ENCODE assay signal across 1 cellular context in the genomic region with DNA sequence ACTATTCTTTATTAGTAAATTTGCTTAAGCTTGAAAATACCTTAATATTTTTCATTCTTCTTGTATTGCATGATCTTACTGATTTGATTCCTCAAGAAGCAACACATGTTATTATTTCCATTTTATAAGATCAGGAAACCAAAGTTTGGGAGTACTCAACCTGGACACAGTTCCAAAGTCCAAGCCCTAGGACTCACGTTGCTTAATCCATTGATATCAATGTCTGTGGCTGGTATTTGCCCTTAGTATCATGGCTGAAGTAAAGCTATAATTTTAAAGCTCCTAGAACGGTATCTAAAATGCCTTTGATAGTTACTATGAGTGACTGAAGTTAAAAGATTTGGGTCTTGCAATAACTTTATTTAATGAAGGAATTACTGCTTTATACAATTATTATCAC.
TF ChIP-seq lines count a peak whose summit lies in the region.

No MANE protein-coding gene starts in this region.

TF ChIP-seq in liver, 16 proteins besides CTCF, POLR2A, EP300 and RAD21 (continued from another document):
- no peak for TF ChIP-seq ZBTB33 (IDR thresholded peaks at IDR 0.05)
- TF ChIP-seq GABPA (IDR thresholded peaks at IDR 0.05 in 1 of 2, conservative IDR thresholded peaks at IDR 0.05 in 1 of 2): no peak
- TF ChIP-seq HNF4A (conservative IDR thresholded peaks at IDR 0.05): peak; percentile 97 to 98
- TF ChIP-seq SP1 (IDR thresholded peaks at IDR 0.05): peak; percentile 44
- no peak for TF ChIP-seq TAF1 (conservative IDR thresholded peaks at IDR 0.05)
- TF ChIP-seq, protein P1, sequence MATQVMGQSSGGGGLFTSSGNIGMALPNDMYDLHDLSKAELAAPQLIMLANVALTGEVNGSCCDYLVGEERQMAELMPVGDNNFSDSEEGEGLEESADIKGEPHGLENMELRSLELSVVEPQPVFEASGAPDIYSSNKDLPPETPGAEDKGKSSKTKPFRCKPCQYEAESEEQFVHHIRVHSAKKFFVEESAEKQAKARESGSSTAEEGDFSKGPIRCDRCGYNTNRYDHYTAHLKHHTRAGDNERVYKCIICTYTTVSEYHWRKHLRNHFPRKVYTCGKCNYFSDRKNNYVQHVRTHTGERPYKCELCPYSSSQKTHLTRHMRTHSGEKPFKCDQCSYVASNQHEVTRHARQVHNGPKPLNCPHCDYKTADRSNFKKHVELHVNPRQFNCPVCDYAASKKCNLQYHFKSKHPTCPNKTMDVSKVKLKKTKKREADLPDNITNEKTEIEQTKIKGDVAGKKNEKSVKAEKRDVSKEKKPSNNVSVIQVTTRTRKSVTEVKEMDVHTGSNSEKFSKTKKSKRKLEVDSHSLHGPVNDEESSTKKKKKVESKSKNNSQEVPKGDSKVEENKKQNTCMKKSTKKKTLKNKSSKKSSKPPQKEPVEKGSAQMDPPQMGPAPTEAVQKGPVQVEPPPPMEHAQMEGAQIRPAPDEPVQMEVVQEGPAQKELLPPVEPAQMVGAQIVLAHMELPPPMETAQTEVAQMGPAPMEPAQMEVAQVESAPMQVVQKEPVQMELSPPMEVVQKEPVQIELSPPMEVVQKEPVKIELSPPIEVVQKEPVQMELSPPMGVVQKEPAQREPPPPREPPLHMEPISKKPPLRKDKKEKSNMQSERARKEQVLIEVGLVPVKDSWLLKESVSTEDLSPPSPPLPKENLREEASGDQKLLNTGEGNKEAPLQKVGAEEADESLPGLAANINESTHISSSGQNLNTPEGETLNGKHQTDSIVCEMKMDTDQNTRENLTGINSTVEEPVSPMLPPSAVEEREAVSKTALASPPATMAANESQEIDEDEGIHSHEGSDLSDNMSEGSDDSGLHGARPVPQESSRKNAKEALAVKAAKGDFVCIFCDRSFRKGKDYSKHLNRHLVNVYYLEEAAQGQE (IDR thresholded peaks at IDR 0.05): no peak
- peak; percentile 51 for TF ChIP-seq YY1 (IDR thresholded peaks at IDR 0.05)
- TF ChIP-seq, protein P2, sequence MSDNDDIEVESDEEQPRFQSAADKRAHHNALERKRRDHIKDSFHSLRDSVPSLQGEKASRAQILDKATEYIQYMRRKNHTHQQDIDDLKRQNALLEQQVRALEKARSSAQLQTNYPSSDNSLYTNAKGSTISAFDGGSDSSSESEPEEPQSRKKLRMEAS (IDR thresholded peaks at IDR 0.05): no peak
- peak; percentile 86 for TF ChIP-seq HNF4G (IDR thresholded peaks at IDR 0.05)
- peak in 1 of 2 donors; percentile 28 for TF ChIP-seq RXRA (IDR thresholded peaks at IDR 0.05)
- no peak for TF ChIP-seq FOXA2 (IDR thresholded peaks at IDR 0.05)
- TF ChIP-seq JUND (IDR thresholded peaks at IDR 0.05): peak in 1 of 2 donors; percentile 42
- no peak for TF ChIP-seq EGR1 (IDR thresholded peaks at IDR 0.05; ENCODE audit: low read depth in 2 of 2)
